ENCODE assay signal across 21 cellular contexts in genomic region chr10:12842310-12842709, GRCh38.
DNase-seq lines count a peak whose midpoint lies in the region; ATAC-seq and TF ChIP-seq lines count a peak whose summit lies in the region.
"Had no signal": no experiment of that assay in that cellular context is flagged by ENCODE, and none has a peak within 500 bp of the region (broad histone marks: within the 10 kb centered on the region; RNA-seq: fewer than 3 reads in every experiment).

No MANE protein-coding gene starts in this region.

- H3K27me3 Mint-ChIP-seq in nephron (ENCODE audit: low read depth) = no peaks in the 10 kb centered on the region
- H3K27me3 Mint-ChIP-seq in activated CD4-positive, alpha-beta T cell treated with anti-CD3 and anti-CD28 coated beads, Interleukin-2, amount 10 ng/mL, durations not matched to agents 24 days and 14 days = peaks cover 7% of the 10 kb centered on the region

- no peaks in the 10 kb centered on the region for H3K36me3 Mint-ChIP-seq in nephron (ENCODE audit: low read depth)
- H3K36me3 Mint-ChIP-seq in activated CD4-positive, alpha-beta T cell treated with anti-CD3 and anti-CD28 coated beads, Interleukin-2, amount 10 ng/mL, durations not matched to agents 24 days and 14 days (ENCODE audit: low read depth) = no peaks in the 10 kb centered on the region
- H3K36me3 Mint-ChIP-seq: CD14-positive monocyte; CD8-positive, alpha-beta memory T cell had no signal

- intact Hi-C loops in Right ventricle myocardium inferior (cut with DNase I) = no loop called here
- intact Hi-C loops in spleen (cut with DNase I; ENCODE audit: low total_unique reads) = no loop called here
- intact Hi-C loops in activated CD4-positive, alpha-beta T cell treated with anti-CD3 and anti-CD28 coated beads, Interleukin-2, amount 10 ng/mL, durations not matched to agents 24 days and 14 days (cut with micrococcal nuclease) = no loop called here

- H3K4me1 ChIP-seq in right atrium auricular region (peaks cover 0 to 26% of the 10 kb centered on the region in 2 donors), spleen (peaks cover 0 to 30% (median 14%) of the 10 kb centered on the region in 6 donors)
- H3K4me1 ChIP-seq: BE2C, HAP-1 had no signal

- H3K27ac ChIP-seq in right atrium auricular region = no peak overlapping the region
- peak overlapping the region in 3 of 8 donors; percentile 14 to 30 (median 27) for H3K27ac ChIP-seq in spleen
- H3K27ac ChIP-seq: 22Rv1; BLaER1 treated with 17β-estradiol and CSF1 and Interleukin-3, amounts not matched to agents 10 nM and 100 nM had no signal

- DNase-seq in right atrium auricular region (ENCODE audit: low spot score) = peak; percentile 56
- DNase-seq in Right ventricle myocardium inferior (ENCODE audit: missing footprints) = no peak
- peak; percentile 48 for DNase-seq in spleen
- no peak for DNase-seq in activated CD4-positive, alpha-beta T cell treated with anti-CD3 and anti-CD28 coated beads, Interleukin-2, amount 10 ng/mL, durations not matched to agents 24 days and 14 days
- DNase-seq in activated CD4-positive, CD25-positive, alpha-beta regulatory T cell treated with anti-CD3 and anti-CD28 coated beads, Interleukin-2, amount 50 U/mL, for 72 hours = no peak
- DNase-seq: AML-193; BE2C; CD4-positive, alpha-beta T cell; CD8-positive, alpha-beta memory T cell; DMS 273 treated with DMSO at 0.1 percent for 48 hours; DMS79; EL; GDM1; HFFc6 had no signal

- TF ChIP-seq CTCF in right atrium auricular region (IDR thresholded peaks at IDR 0.05) (no peak), nephron (IDR thresholded peaks at IDR 0.05; ENCODE audit: unreplicated experiment in 3 of 3) (no peak), spleen (IDR thresholded peaks at IDR 0.05 in 8 of 11, conservative IDR thresholded peaks at IDR 0.05 in 3 of 11) (no peak)

- 77 to 91% (median 83%) methylated on average over 6 of the region's 6 CpGs for WGBS in spleen, 5 donors

- H3K27me3 ChIP-seq in right atrium auricular region (no peaks in the 10 kb centered on the region), spleen (replicated peaks in 1 of 7) (no peaks in the 10 kb centered on the region)
- H3K27me3 ChIP-seq: BE2C; BLaER1 treated with 17β-estradiol and CSF1 and Interleukin-3, amounts not matched to agents 10 nM and 100 nM had no signal

- no peak for ATAC-seq in Right ventricle myocardium inferior
- ATAC-seq: GM12878, GM23338 had no signal

- H3K4me1 Mint-ChIP-seq in nephron = peaks cover 64% of the 10 kb centered on the region
- no peaks in the 10 kb centered on the region for H3K4me1 Mint-ChIP-seq in activated CD4-positive, alpha-beta T cell treated with anti-CD3 and anti-CD28 coated beads, Interleukin-2, amount 10 ng/mL, durations not matched to agents 24 days and 14 days
- H3K4me1 Mint-ChIP-seq: CD14-positive monocyte; CD8-positive, alpha-beta memory T cell had no signal

- H3K9me3 Mint-ChIP-seq in nephron = no peaks in the 10 kb centered on the region
- no peaks in the 10 kb centered on the region for H3K9me3 Mint-ChIP-seq in activated CD4-positive, alpha-beta T cell treated with anti-CD3 and anti-CD28 coated beads, Interleukin-2, amount 10 ng/mL, durations not matched to agents 24 days and 14 days
- H3K9me3 Mint-ChIP-seq: CD4-positive, alpha-beta T cell; CD8-positive, alpha-beta memory T cell; GM23338 had no signal

- H3K27ac Mint-ChIP-seq in nephron = peak overlapping the region in 2 of 3 experiments; percentile 85 to 95
- H3K27ac Mint-ChIP-seq in activated CD4-positive, alpha-beta T cell treated with anti-CD3 and anti-CD28 coated beads, Interleukin-2, amount 10 ng/mL, durations not matched to agents 24 days and 14 days = no peak overlapping the region
- H3K27ac Mint-ChIP-seq: CD14-positive monocyte; CD4-positive, alpha-beta T cell; GM23338; HFFc6 had no signal

- TF ChIP-seq POLR2A in spleen (IDR thresholded peaks at IDR 0.05) = no peak

- no peaks in the 10 kb centered on the region for H3K36me3 ChIP-seq in right atrium auricular region
- H3K36me3 ChIP-seq in spleen = no peaks in the 10 kb centered on the region
- H3K36me3 ChIP-seq: BE2C; BLaER1 treated with 17β-estradiol and CSF1 and Interleukin-3, amounts not matched to agents 10 nM and 100 nM; HAP-1 had no signal

- H3K9me3 ChIP-seq in right atrium auricular region = no peaks in the 10 kb centered on the region
- no peaks in the 10 kb centered on the region for H3K9me3 ChIP-seq in spleen
- H3K9me3 ChIP-seq: BE2C; BLaER1 treated with 17β-estradiol and CSF1 and Interleukin-3, amounts not matched to agents 10 nM and 100 nM; HAP-1 had no signal

- no peak overlapping the region for H3K4me3 ChIP-seq in right atrium auricular region
- H3K4me3 ChIP-seq in spleen = no peak overlapping the region
- H3K4me3 ChIP-seq: BLaER1 treated with 17β-estradiol and CSF1 and Interleukin-3, amounts not matched to agents 10 nM and 100 nM; GM12878; GM23338; HAP-1 had no signal

- no peak overlapping the region for H3K4me3 Mint-ChIP-seq in nephron
- no peak overlapping the region for H3K4me3 Mint-ChIP-seq in activated CD4-positive, alpha-beta T cell treated with anti-CD3 and anti-CD28 coated beads, Interleukin-2, amount 10 ng/mL, durations not matched to agents 24 days and 14 days
- H3K4me3 Mint-ChIP-seq: CD14-positive monocyte; CD4-positive, alpha-beta T cell; CD8-positive, alpha-beta memory T cell; GM23338; HFFc6 had no signal

Comparison
In these comparisons a context has a peak if more than half of its experiments do, and no peak if none do; other contexts are left out.
1. DNase-seq: peak in right atrium auricular region (single experiment) and spleen (single experiment); none in Right ventricle myocardium inferior (single experiment), activated CD4-positive, alpha-beta T cell treated with anti-CD3 and anti-CD28 coated beads, Interleukin-2, amount 10 ng/mL, durations not matched to agents 24 days and 14 days (single experiment) and activated CD4-positive, CD25-positive, alpha-beta regulatory T cell treated with anti-CD3 and anti-CD28 coated beads, Interleukin-2, amount 50 U/mL, for 72 hours (single experiment).